8 cellular contexts compared by ENCODE assay signal in the genomic region with DNA sequence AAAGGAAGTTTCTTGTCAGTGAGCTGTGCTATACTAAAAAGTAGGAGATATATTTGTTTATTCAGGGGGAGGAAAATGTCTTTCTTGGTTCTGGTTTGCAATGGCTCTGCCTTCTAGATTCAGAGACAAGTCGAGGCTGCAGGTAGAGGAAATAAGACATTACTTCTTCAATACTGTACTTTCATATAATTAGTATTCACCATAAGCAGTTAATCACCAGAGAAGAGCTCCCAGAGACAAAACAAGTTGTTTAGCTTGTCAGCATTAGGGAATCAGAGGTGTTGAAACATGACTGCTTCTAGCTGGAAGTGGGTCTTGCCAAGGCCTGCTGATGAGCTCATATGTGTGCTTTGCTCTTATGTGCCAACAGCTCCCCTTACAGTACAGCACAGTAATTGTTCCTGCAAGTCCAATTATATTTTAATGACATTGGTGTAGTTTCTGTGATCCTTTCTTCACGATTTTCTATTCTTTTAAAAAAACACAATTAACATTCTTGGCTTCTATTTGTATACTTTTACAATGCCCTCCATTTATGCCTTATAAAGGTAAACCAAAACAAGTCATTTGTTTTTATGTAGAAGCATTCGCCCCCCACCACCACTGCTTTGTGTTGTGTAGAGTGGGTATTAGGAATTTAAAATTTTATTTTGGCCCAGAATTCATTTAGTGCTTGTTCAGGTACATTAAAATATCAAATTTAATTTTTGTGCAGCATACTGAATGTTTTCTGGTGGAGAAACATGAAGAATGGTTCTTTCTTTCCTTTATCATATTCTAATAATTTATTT.
DNase-seq lines count a peak whose midpoint lies in the region; ATAC-seq, FAIRE-seq and TF ChIP-seq lines count a peak whose summit lies in the region.

No MANE protein-coding gene starts in this region.

- DNase-seq in ELR (ENCODE audit: low read depth) (peak; percentile 86), HL-60 (ENCODE audit: low read depth in 1 of 2, low spot score in 1 of 2) (peak; percentile 21 to 67), NCI-H82 (lab: John Stamatoyannopoulos, UW) (peak; percentile 86), frontal cortex (ENCODE audit: low spot score in 2 of 2) (peak in 1 of 2 donors; percentile 45), NCI-H128 (lab: John Stamatoyannopoulos, UW; ENCODE audit: unreplicated experiment) (no peak)
- DNase-seq in activated naive CD4-positive, alpha-beta T cell treated with anti-CD3 and anti-CD28 coated beads, Interleukin-2, amount 10 ng/mL, durations not matched to agents 7 days and 5 days = peak; percentile 54

- H3K9me3 Mint-ChIP-seq in activated naive CD4-positive, alpha-beta T cell treated with anti-CD3 and anti-CD28 coated beads, Interleukin-2, amount 10 ng/mL, durations not matched to agents 7 days and 5 days = no peaks in the 10 kb centered on the region

- H3K9me3 ChIP-seq in neuron (ENCODE audit: low read length) = no peaks in the 10 kb centered on the region

- H3K27me3 ChIP-seq in HL-60 (ENCODE audit: insufficient read depth, poor library complexity, severe bottlenecking) (no peaks in the 10 kb centered on the region), neuron (ENCODE audit: insufficient read depth, low read length) (no peaks in the 10 kb centered on the region)

- no peaks in the 10 kb centered on the region for H3K27me3 Mint-ChIP-seq in activated naive CD4-positive, alpha-beta T cell treated with anti-CD3 and anti-CD28 coated beads, Interleukin-2, amount 10 ng/mL, durations not matched to agents 7 days and 5 days

- no peak overlapping the region for H3K4me3 Mint-ChIP-seq in activated naive CD4-positive, alpha-beta T cell treated with anti-CD3 and anti-CD28 coated beads, Interleukin-2, amount 10 ng/mL, durations not matched to agents 7 days and 5 days

- peak; percentile 89 for ATAC-seq in GM21423 (IDR thresholded peaks at IDR 0.05; ENCODE audit: unreplicated experiment)

- CTCF ChIA-PET in activated naive CD4-positive, alpha-beta T cell treated with anti-CD3 and anti-CD28 coated beads, Interleukin-2, amount 10 ng/mL, durations not matched to agents 7 days and 5 days (lab: Charles Lee) = interaction anchor here (0.7 to 2.3 kb wide), 18 partner anchors 8 to 970 kb away, joined by 3 to 13 read pairs (median 3); no protein-coding TSS in a partner anchor

- no peak for TF ChIP-seq CTCF in HL-60 (IDR thresholded peaks at IDR 0.05; ENCODE audit: insufficient read depth, low read length)

- H3K27ac Mint-ChIP-seq in activated naive CD4-positive, alpha-beta T cell treated with anti-CD3 and anti-CD28 coated beads, Interleukin-2, amount 10 ng/mL, durations not matched to agents 7 days and 5 days = no peak overlapping the region

- H2AFZ ChIP-seq in neuron (ENCODE audit: low read depth, low read length) = peak overlapping the region; percentile 88

- no peaks in the 10 kb centered on the region for H3K36me3 ChIP-seq in neuron (ENCODE audit: insufficient read depth, low read length)

- no peaks in the 10 kb centered on the region for H3K36me3 Mint-ChIP-seq in activated naive CD4-positive, alpha-beta T cell treated with anti-CD3 and anti-CD28 coated beads, Interleukin-2, amount 10 ng/mL, durations not matched to agents 7 days and 5 days

- no peaks in the 10 kb centered on the region for H3K4me1 Mint-ChIP-seq in activated naive CD4-positive, alpha-beta T cell treated with anti-CD3 and anti-CD28 coated beads, Interleukin-2, amount 10 ng/mL, durations not matched to agents 7 days and 5 days

- H3K27ac ChIP-seq in HL-60 (replicated peaks) = no peak overlapping the region

- H3K4me3 ChIP-seq in HL-60 (replicated peaks; ENCODE audit: insufficient read depth, low read length) = no peak overlapping the region
- no peak overlapping the region for H3K4me3 ChIP-seq in neuron (ENCODE audit: low read length)

- peak; percentile 90 for FAIRE-seq in frontal cortex (lab: Jason Lieb, UNC)

- peaks cover 30% of the 10 kb centered on the region for H3K4me1 ChIP-seq in neuron (ENCODE audit: insufficient read depth, low read length)
